8 cellular contexts compared by ENCODE assay signal in the genomic region with DNA sequence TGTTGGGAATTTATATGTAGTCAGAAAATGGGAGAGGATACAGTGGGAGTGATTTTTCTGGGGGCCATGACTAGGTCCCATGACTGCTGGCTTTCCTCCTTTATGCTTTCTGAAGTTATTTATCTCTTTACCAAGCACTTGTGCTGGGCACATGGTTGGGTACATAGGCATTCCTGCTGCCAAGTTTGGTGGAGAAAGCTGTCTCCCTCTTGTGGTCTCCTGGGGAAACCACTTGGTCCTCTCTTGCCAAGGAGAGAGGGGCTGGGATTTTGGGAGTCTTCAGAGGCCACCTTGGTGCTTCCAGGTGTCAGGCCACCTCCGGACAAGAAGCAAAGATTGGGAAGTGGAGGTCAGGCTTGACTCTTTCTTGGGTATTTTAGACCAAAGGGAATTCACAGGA.
DNase-seq lines count a peak whose midpoint lies in the region; ATAC-seq and TF ChIP-seq lines count a peak whose summit lies in the region.

No MANE protein-coding gene starts in this region.

- peak; percentile 70 for TF ChIP-seq RAD21 in Ishikawa (IDR thresholded peaks at IDR 0.05; ENCODE audit: low read depth)

- H3K27ac ChIP-seq in VCaP (no peak overlapping the region), hepatocyte (no peak overlapping the region), tibial artery (no peak overlapping the region)

- H3K36me3 ChIP-seq in hepatocyte (replicated peaks; ENCODE audit: insufficient read depth, low read depth) (no peaks in the 10 kb centered on the region), tibial artery (no peaks in the 10 kb centered on the region)

- no peak overlapping the region for H2AFZ ChIP-seq in hepatocyte

- no peaks in the 10 kb centered on the region for H3K27me3 ChIP-seq in hepatocyte
- no peaks in the 10 kb centered on the region for H3K27me3 ChIP-seq in tibial artery

- DNase-seq in Daoy (ENCODE audit: low read depth) (peak; percentile 18), hepatocyte (ENCODE audit: low spot score) (no peak), tibial artery (no peak), NCI-H526 treated with DMSO at 0.1 percent for 48 hours (lab: John Stamatoyannopoulos, UW) (no peak)

- peak; percentile 66 for TF ChIP-seq CTCF in VCaP (conservative IDR thresholded peaks at IDR 0.05)
- peak; percentile 29 for TF ChIP-seq CTCF in hepatocyte (IDR thresholded peaks at IDR 0.05; ENCODE audit: poor library complexity)
- TF ChIP-seq CTCF in tibial artery (IDR thresholded peaks at IDR 0.05) = no peak

- no peaks in the 10 kb centered on the region for H3K9me2 ChIP-seq in hepatocyte (replicated peaks; ENCODE audit: insufficient read depth)

- intact Hi-C loops in tibial artery (cut with DNase I; ENCODE audit: low total_unique reads) = no loop called here

- H3K79me2 ChIP-seq in hepatocyte = no peaks in the 10 kb centered on the region

- 89% methylated on average over 1 of the region's 1 CpG for WGBS in hepatocyte (ENCODE audit: low lambda C conversion rate, missing lambda C conversion rate)

- H3K9me3 ChIP-seq in hepatocyte (ENCODE audit: low read depth) (no peaks in the 10 kb centered on the region), tibial artery (peaks cover 0 to 8% (median 8%) of the 10 kb centered on the region in 3 donors)

- H3K4me3 ChIP-seq in hepatocyte (no peak overlapping the region), tibial artery (no peak overlapping the region)

- no peak for ATAC-seq in GM19463 (IDR thresholded peaks at IDR 0.05; ENCODE audit: unreplicated experiment)
- no peak for ATAC-seq in GM18909 (IDR thresholded peaks at IDR 0.05; ENCODE audit: poor library complexity, unreplicated experiment)

- H3K4me1 ChIP-seq in hepatocyte (ENCODE audit: insufficient read depth) (no peaks in the 10 kb centered on the region), tibial artery (no peaks in the 10 kb centered on the region)

- no peak for TF ChIP-seq EP300 in Ishikawa (IDR thresholded peaks at IDR 0.05; ENCODE audit: borderline replicate concordance)

- H3K4me2 ChIP-seq in hepatocyte = no peak overlapping the region

- no peaks in the 10 kb centered on the region for H4K20me1 ChIP-seq in hepatocyte (ENCODE audit: insufficient read depth, poor library complexity, severe bottlenecking)

TF ChIP-seq in Ishikawa, 13 proteins besides CTCF, POLR2A, EP300 and RAD21:
- TF ChIP-seq MAX (IDR thresholded peaks at IDR 0.05) = no peak
- TF ChIP-seq TAF1 (IDR thresholded peaks at IDR 0.05; ENCODE audit: low read depth) = no peak
- TF ChIP-seq USF1 (IDR thresholded peaks at IDR 0.05) = no peak
- TF ChIP-seq TEAD4 (IDR thresholded peaks at IDR 0.05) = no peak
- no peak for TF ChIP-seq FOXM1 (IDR thresholded peaks at IDR 0.05; ENCODE audit: borderline replicate concordance, low read depth)
- TF ChIP-seq YY1 (IDR thresholded peaks at IDR 0.05; ENCODE audit: low read depth) = no peak
- TF ChIP-seq, protein P1, sequence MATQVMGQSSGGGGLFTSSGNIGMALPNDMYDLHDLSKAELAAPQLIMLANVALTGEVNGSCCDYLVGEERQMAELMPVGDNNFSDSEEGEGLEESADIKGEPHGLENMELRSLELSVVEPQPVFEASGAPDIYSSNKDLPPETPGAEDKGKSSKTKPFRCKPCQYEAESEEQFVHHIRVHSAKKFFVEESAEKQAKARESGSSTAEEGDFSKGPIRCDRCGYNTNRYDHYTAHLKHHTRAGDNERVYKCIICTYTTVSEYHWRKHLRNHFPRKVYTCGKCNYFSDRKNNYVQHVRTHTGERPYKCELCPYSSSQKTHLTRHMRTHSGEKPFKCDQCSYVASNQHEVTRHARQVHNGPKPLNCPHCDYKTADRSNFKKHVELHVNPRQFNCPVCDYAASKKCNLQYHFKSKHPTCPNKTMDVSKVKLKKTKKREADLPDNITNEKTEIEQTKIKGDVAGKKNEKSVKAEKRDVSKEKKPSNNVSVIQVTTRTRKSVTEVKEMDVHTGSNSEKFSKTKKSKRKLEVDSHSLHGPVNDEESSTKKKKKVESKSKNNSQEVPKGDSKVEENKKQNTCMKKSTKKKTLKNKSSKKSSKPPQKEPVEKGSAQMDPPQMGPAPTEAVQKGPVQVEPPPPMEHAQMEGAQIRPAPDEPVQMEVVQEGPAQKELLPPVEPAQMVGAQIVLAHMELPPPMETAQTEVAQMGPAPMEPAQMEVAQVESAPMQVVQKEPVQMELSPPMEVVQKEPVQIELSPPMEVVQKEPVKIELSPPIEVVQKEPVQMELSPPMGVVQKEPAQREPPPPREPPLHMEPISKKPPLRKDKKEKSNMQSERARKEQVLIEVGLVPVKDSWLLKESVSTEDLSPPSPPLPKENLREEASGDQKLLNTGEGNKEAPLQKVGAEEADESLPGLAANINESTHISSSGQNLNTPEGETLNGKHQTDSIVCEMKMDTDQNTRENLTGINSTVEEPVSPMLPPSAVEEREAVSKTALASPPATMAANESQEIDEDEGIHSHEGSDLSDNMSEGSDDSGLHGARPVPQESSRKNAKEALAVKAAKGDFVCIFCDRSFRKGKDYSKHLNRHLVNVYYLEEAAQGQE (IDR thresholded peaks at IDR 0.05; ENCODE audit: low read depth) = no peak
- TF ChIP-seq NFIC (IDR thresholded peaks at IDR 0.05) = no peak
- TF ChIP-seq ZBTB7A (IDR thresholded peaks at IDR 0.05; ENCODE audit: low read depth) = no peak
- TF ChIP-seq CEBPB (IDR thresholded peaks at IDR 0.05) = no peak
- no peak for TF ChIP-seq CREB1 (IDR thresholded peaks at IDR 0.05; ENCODE audit: low read depth)
- no peak for TF ChIP-seq TCF12 (IDR thresholded peaks at IDR 0.05; ENCODE audit: low read depth)
- no peak for TF ChIP-seq EGR1 (IDR thresholded peaks at IDR 0.05)

Comparison
In these comparisons a context has a peak if more than half of its experiments do, and no peak if none do; other contexts are left out.
1. CTCF ChIP-seq: peak in VCaP (single experiment) and hepatocyte (single experiment); none in tibial artery (0 of 2).